In genomic region chr4:4859799-4860380, GRCh38 we compare ENCODE assay signal across 8 cellular contexts. TPM values are rescaled to one million over a fixed set of nuclear protein-coding genes. Genes with fewer than 3 reads are reported as not detected.
DNase-seq lines count a peak whose midpoint lies in the region; ATAC-seq, FAIRE-seq and TF ChIP-seq lines count a peak whose summit lies in the region.

No MANE protein-coding gene starts in this region.

- no peak for TF ChIP-seq EP300 in K562 (IDR thresholded peaks at IDR 0.05; ENCODE audit: low read length)

- H3K36me3 Mint-ChIP-seq in activated naive CD4-positive, alpha-beta T cell treated with anti-CD3 and anti-CD28 coated beads, Interleukin-2, amount 50 U/mL, for 24 hours: peaks cover 1% of the 10 kb centered on the region

- DNase-seq in activated naive CD4-positive, alpha-beta T cell treated with Interleukin-2 at 50 U/mL for 16 hours: no peak
- DNase-seq in K562 (ENCODE audit: extremely low read depth in 1 of 4, low spot score in 3 of 4) (peak in 2 of 4 experiments; percentile 27 to 59), lower lobe of right lung (no peak), AML-193 (lab: John Stamatoyannopoulos, UW) (no peak), GM10248 (ENCODE audit: extremely low spot score) (no peak), AG08395 (ENCODE audit: low spot score) (no peak)

- no peak for TF ChIP-seq CTCF in K562 (IDR thresholded peaks at IDR 0.05 in 2 of 3, conservative IDR thresholded peaks at IDR 0.05 in 1 of 3; ENCODE audit: insufficient read depth in 2 of 3, low read depth in 1 of 3, low read length in 3 of 3)
- TF ChIP-seq CTCF in lower lobe of right lung (IDR thresholded peaks at IDR 0.05): no peak
- no peak for TF ChIP-seq CTCF in GM10248 (IDR thresholded peaks at IDR 0.05; ENCODE audit: control extremely low read depth, extremely low read depth, low read depth, missing control alignments)

- H3K36me3 ChIP-seq in K562 (ENCODE audit: control insufficient read depth, insufficient read depth, low read length) (no peaks in the 10 kb centered on the region; the same call in 2 of the 3 replicates), lower lobe of right lung (no peaks in the 10 kb centered on the region)

- intact Hi-C loops in K562 (cut with micrococcal nuclease) (no loop called here), lower lobe of right lung (cut with DNase I) (no loop called here)

- FAIRE-seq in K562 (lab: Jason Lieb, UNC): no peak

- no peak for TF ChIP-seq RAD21 in K562 (CRISPR knock-in tag; conservative IDR thresholded peaks at IDR 0.05 in 1 of 2, IDR thresholded peaks at IDR 0.05 in 1 of 2)

- peak overlapping the region; percentile 83 for H2AFZ ChIP-seq in K562 (ENCODE audit: low read depth, low read length)

- no TSS peak for BruUV-seq in K562 (replicated peaks; lab: Mats Ljungman, UMichigan)

- no peak for TF ChIP-seq POLR2A in K562 (conservative IDR thresholded peaks at IDR 0.05)

- CTCF ChIA-PET in K562 (lab: Yijun Ruan, JAX; ENCODE audit: low intra/inter-chr PET ratio): no interaction called here
- CTCF ChIA-PET in GM10248 (lab: Yijun Ruan, JAX): no interaction called here

- peak overlapping the region; percentile 74 to 96; a peak in 3 of 4 replicates for H3K9ac ChIP-seq in K562 (ENCODE audit: insufficient read depth in 1 of 2, low read depth in 2 of 2, low read length in 2 of 2)

- WGBS in K562 (ENCODE audit: insufficient coverage, low coverage, missing lambda C conversion rate): 1% methylated on average over 15 of the region's 65 CpGs

- no peaks in the 10 kb centered on the region for H4K20me1 ChIP-seq in K562 (replicated peaks; ENCODE audit: control insufficient read depth, insufficient read depth, low read length)

- peak overlapping the region; percentile 65 for H3K27ac ChIP-seq in K562 (ENCODE audit: extremely low read depth, low read depth, low read length)
- peak overlapping the region; percentile 36 for H3K27ac ChIP-seq in lower lobe of right lung

- H3K27ac Mint-ChIP-seq in activated naive CD4-positive, alpha-beta T cell treated with anti-CD3 and anti-CD28 coated beads, Interleukin-2, amount 50 U/mL, for 24 hours: no peak overlapping the region

- peaks cover 34% of the 10 kb centered on the region for H3K4me1 Mint-ChIP-seq in activated naive CD4-positive, alpha-beta T cell treated with anti-CD3 and anti-CD28 coated beads, Interleukin-2, amount 50 U/mL, for 24 hours

- H3K4me3 ChIP-seq in K562 (peak overlapping the region; percentile 69), lower lobe of right lung (peak overlapping the region; percentile 70)

- H3K27me3 ChIP-seq in K562 (ENCODE audit: control insufficient read depth in 2 of 2, insufficient read depth in 2 of 2, low read length in 2 of 2) (peaks cover 20 to 35% of the 10 kb centered on the region in 2 experiments; a peak in 3 of 5 replicates), lower lobe of right lung (ENCODE audit: low read depth) (peaks cover 90% of the 10 kb centered on the region)

- no peaks in the 10 kb centered on the region for H3K79me2 ChIP-seq in K562 (ENCODE audit: control insufficient read depth, insufficient read depth, low read length)

- POLR2A ChIA-PET in K562 (lab: Yijun Ruan, JAX) (interaction anchor here (1.2 kb wide), 1 partner anchor 11 kb away, joined by 3 read pairs; no protein-coding TSS in a partner anchor), GM10248 (lab: Yijun Ruan, JAX) (no interaction called here)

- H3K4me1 ChIP-seq in K562 (replicated peaks in 1 of 2; ENCODE audit: control insufficient read depth in 2 of 2, insufficient read depth in 2 of 2, low read length in 2 of 2): peaks cover 3 to 30% of the 10 kb centered on the region in 2 experiments; a peak in 3 of 5 replicates
- peaks cover 35% of the 10 kb centered on the region for H3K4me1 ChIP-seq in lower lobe of right lung

- no peaks in the 10 kb centered on the region for H3K9me3 ChIP-seq in K562 (replicated peaks; ENCODE audit: control insufficient read depth, insufficient read depth, low read depth, low read length)
- no peaks in the 10 kb centered on the region for H3K9me3 ChIP-seq in lower lobe of right lung

- peaks cover 57% of the 10 kb centered on the region for H3K27me3 Mint-ChIP-seq in activated naive CD4-positive, alpha-beta T cell treated with anti-CD3 and anti-CD28 coated beads, Interleukin-2, amount 50 U/mL, for 24 hours

- H3K4me2 ChIP-seq in K562 (ENCODE audit: insufficient read depth, low read length): peak overlapping the region; percentile 80; the same call in 1 of the 2 replicates

- H3K4me3 Mint-ChIP-seq in activated naive CD4-positive, alpha-beta T cell treated with anti-CD3 and anti-CD28 coated beads, Interleukin-2, amount 50 U/mL, for 24 hours: peak overlapping the region; percentile 26

- in situ Hi-C loops in K562 (cut with MboI): no loop called here

- no peaks in the 10 kb centered on the region for H3K9me3 Mint-ChIP-seq in activated naive CD4-positive, alpha-beta T cell treated with anti-CD3 and anti-CD28 coated beads, Interleukin-2, amount 50 U/mL, for 24 hours

- no peaks in the 10 kb centered on the region for H3K9me1 ChIP-seq in K562 (ENCODE audit: control insufficient read depth, insufficient read depth, low read length)

- peak; percentile 47 for ATAC-seq in HG03280 (IDR thresholded peaks at IDR 0.05; ENCODE audit: unreplicated experiment)
- ATAC-seq in K562: peak; percentile 73
- ATAC-seq in lower lobe of right lung: peak; percentile 24 to 36

TF ChIP-seq in K562, 482 proteins besides CTCF, POLR2A, EP300 and RAD21 (continues in another document):
- TF ChIP-seq VEZF1 (CRISPR knock-in tag; IDR thresholded peaks at IDR 0.05): peak; percentile 81
- TF ChIP-seq MAZ (CRISPR knock-in tag; conservative IDR thresholded peaks at IDR 0.05 in 1 of 2, IDR thresholded peaks at IDR 0.05 in 1 of 2): peak in 1 of 2 experiments; percentile 36; a peak in 1 of 4 replicates
- 0 out of 2 replicates have a peak, but pooled peaks have one; percentile 37 for TF ChIP-seq CXXC5 (CRISPR knock-in tag; IDR thresholded peaks at IDR 0.05)
- TF ChIP-seq TARDBP (IDR thresholded peaks at IDR 0.05): no peak
- peak; percentile 63 for TF ChIP-seq RBFOX2 (IDR thresholded peaks at IDR 0.05; ENCODE audit: low read depth, low read length)
- no peak for TF ChIP-seq CREM (IDR thresholded peaks at IDR 0.05; ENCODE audit: low read depth)
- 0 out of 2 replicates have a peak, but pooled peaks have one; percentile 16 for TF ChIP-seq CBX1 (IDR thresholded peaks at IDR 0.05; ENCODE audit: low read depth)
- TF ChIP-seq, protein P1, sequence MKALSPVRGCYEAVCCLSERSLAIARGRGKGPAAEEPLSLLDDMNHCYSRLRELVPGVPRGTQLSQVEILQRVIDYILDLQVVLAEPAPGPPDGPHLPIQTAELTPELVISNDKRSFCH (CRISPR knock-in tag; IDR thresholded peaks at IDR 0.05): no peak
- TF ChIP-seq, protein P1 (tag; IDR thresholded peaks at IDR 0.05): peak; percentile 69; the same call in 1 of the 2 replicates
- TF ChIP-seq HNRNPL (IDR thresholded peaks at IDR 0.05; ENCODE audit: low read depth, low read length): 0 out of 2 replicates have a peak, but pooled peaks have one; percentile 1
- TF ChIP-seq ZNF134 (CRISPR knock-in tag; conservative IDR thresholded peaks at IDR 0.05): no peak
- TF ChIP-seq, protein P2, sequence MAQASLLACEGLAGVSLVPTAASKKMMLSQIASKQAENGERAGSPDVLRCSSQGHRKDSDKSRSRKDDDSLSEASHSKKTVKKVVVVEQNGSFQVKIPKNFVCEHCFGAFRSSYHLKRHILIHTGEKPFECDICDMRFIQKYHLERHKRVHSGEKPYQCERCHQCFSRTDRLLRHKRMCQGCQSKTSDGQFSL (CRISPR knock-in tag; IDR thresholded peaks at IDR 0.05): 0 out of 2 replicates have a peak, but pooled peaks have one; percentile 48
- TF ChIP-seq, protein P2 (tag; IDR thresholded peaks at IDR 0.05): no peak
- 0 out of 4 replicates have a peak, but pooled peaks of 1 of the 2 experiments have one; percentile 3 for TF ChIP-seq KDM4B (IDR thresholded peaks at IDR 0.05; ENCODE audit: borderline replicate concordance in 2 of 2, low read depth in 1 of 2)

RNA-seq across cellular contexts. Expression of gene MSX1, which starts 0.4 kb away (rescaled TPM):
- total RNA-seq in K562 (2011; cell fraction: chromatin; rRNA removed; ENCODE audit: low replicate concordance): 0.56 and 1.8 TPM in 2 replicates
- 1.8 and 2.5 TPM in 2 replicates for total RNA-seq in K562 (2011; cell fraction: nucleolus; rRNA removed)
- total RNA-seq in K562 (2011; cell fraction: nucleoplasm; rRNA removed): 1.0 and 1.3 TPM in 2 replicates
- 4.9 and 6.5 TPM in 2 replicates for total RNA-seq in K562 (2014; rRNA removed)
- 1.3 and 1.6 TPM in 2 replicates for total RNA-seq in K562 (2014; rRNA removed; fragmentation: Illumina TruSeq; extraction: Trizol)
- total RNA-seq in K562 (2015; rRNA removed; fragmentation: Illumina TruSeq; extraction: Trizol): 1.6 and 2.3 TPM in 2 replicates
- 6.1 and 6.3 TPM in 2 replicates for total RNA-seq in K562 (2021)
- polyA plus RNA-seq in K562 (2011; rRNA removed): 2.7 and 4.0 TPM in 2 replicates
- polyA plus RNA-seq in K562 (2011; cell fraction: cytosol; rRNA removed): 2.9 and 12.3 TPM in 2 replicates
- 4.8 and 6.3 TPM in 2 replicates for polyA plus RNA-seq in K562 (2011; cell fraction: nucleus; rRNA removed)
- polyA plus RNA-seq in K562 (2012): 2.0 and 7.0 TPM in 2 replicates
- polyA plus RNA-seq in K562 (2014; fragmentation: Illumina TruSeq; extraction: Trizol): 1.3 and 1.9 TPM in 2 replicates
- polyA plus RNA-seq in K562 (2014; fragmentation: Nextera tagmentation; extraction: Ambion mirVana): 1 to 10 TPM; 1.4 to 1.8 TPM
- 6.0 and 8.3 TPM in 2 replicates for polyA plus RNA-seq in K562 (2014; rRNA removed)
- polyA minus RNA-seq in K562 (2011; rRNA and poly(A)+ RNA removed): 0.21 and 0.30 TPM in 2 replicates
- 0.73 and 2.4 TPM in 2 replicates for polyA minus RNA-seq in K562 (2011; cell fraction: cytosol; rRNA and poly(A)+ RNA removed)
- 1.8 and 2.2 TPM in 2 replicates for polyA minus RNA-seq in K562 (2011; cell fraction: nucleus; rRNA and poly(A)+ RNA removed)
- 2.1 TPM for total RNA-seq in lower lobe of right lung
